Comparison of ENCODE assay signal across 10 cellular contexts in the genomic region with DNA sequence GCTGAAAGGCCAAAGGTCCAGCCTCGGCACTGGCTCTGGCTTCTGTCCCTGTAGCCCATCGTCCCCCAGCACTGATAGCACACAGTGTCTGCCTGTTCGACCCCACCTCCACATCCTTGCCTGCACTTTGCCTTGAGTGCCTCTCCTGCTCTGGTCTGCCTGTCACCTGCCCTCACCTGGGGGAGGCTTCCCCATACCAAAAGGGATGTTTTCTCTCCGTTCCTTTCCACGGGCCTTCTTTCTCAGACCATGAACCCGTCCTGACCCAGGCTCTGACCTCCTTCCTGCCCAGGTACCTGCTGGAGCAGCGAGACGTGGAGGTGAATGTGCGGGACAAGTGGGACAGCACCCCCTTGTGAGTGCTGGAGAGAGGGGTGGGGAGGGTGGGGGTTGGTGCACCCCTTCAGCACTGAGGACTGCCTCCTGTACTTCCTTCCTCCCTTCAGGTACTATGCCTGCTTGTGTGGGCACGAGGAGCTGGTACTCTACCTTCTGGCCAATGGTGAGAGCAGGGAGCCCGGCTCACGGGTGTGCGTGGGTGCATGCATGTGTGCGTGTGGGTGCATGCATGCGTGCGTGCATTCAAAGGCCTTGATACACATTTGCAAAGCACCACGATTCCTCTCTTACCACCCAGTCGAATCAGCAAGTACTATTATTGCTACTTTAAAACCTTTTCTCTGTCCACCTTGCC. TPM values are rescaled to one million over a fixed set of nuclear protein-coding genes. Genes with fewer than 3 reads are reported as not detected.
DNase-seq lines count a peak whose midpoint lies in the region; ATAC-seq, FAIRE-seq and TF ChIP-seq lines count a peak whose summit lies in the region.
"Had no signal": no experiment of that assay in that cellular context is flagged by ENCODE, and none has a peak within 500 bp of the region (broad histone marks: within the 10 kb centered on the region; RNA-seq: fewer than 3 reads in every experiment).

No MANE protein-coding gene starts in this region.

- peaks cover 51% of the 10 kb centered on the region for H3K4me1 Mint-ChIP-seq in stimulated activated effector memory CD8-positive, alpha-beta T cell treated with anti-CD3 and anti-CD28 coated beads, Interleukin-12 subunit alpha, Interleukin-12 subunit beta, amount 100 ng/mL, for 72 hours

- TF ChIP-seq CTCF in kidney (IDR thresholded peaks at IDR 0.05; ENCODE audit: borderline replicate concordance, extremely low read depth, insufficient read depth) (no peak), WERI-Rb-1 (IDR thresholded peaks at IDR 0.05; ENCODE audit: low read depth, low read length) (no peak), GM10248 (IDR thresholded peaks at IDR 0.05; ENCODE audit: control extremely low read depth, extremely low read depth, low read depth, missing control alignments) (no peak)

- H3K9ac ChIP-seq in HUES64 (ENCODE audit: low read depth, low read length): no peak overlapping the region
- peak overlapping the region in 1 of 2 donors; percentile 67 for H3K9ac ChIP-seq in kidney (ENCODE audit: low read length in 2 of 2)

- H3K9me3 Mint-ChIP-seq in activated naive CD4-positive, alpha-beta T cell treated with anti-CD3 and anti-CD28 coated beads, Interleukin-2, amount 50 U/mL, for 72 hours: no peaks in the 10 kb centered on the region
- no peaks in the 10 kb centered on the region for H3K9me3 Mint-ChIP-seq in stimulated activated effector memory CD8-positive, alpha-beta T cell treated with anti-CD3 and anti-CD28 coated beads, Interleukin-12 subunit alpha, Interleukin-12 subunit beta, amount 100 ng/mL, for 72 hours

- no peaks in the 10 kb centered on the region for H3K36me3 ChIP-seq in HUES64 (ENCODE audit: insufficient read depth, low read length)
- H3K36me3 ChIP-seq in kidney (ENCODE audit: control insufficient read depth in 1 of 2, insufficient read depth in 2 of 2, low read length in 2 of 2): no peaks in the 10 kb centered on the region
- peaks cover 4% of the 10 kb centered on the region for H3K36me3 ChIP-seq in WERI-Rb-1

- no peak for FAIRE-seq in kidney (lab: Jason Lieb, UNC)

- H3K27ac ChIP-seq in HUES64 (ENCODE audit: low read depth, low read length) (no peak overlapping the region), kidney (ENCODE audit: low read depth in 2 of 2, low read length in 2 of 2) (no peak overlapping the region), WERI-Rb-1 (no peak overlapping the region)
- H3K27ac ChIP-seq: epithelial cell of prostate had no signal

- H3K4me3 Mint-ChIP-seq in stimulated activated effector memory CD8-positive, alpha-beta T cell treated with anti-CD3 and anti-CD28 coated beads, Interleukin-12 subunit alpha, Interleukin-12 subunit beta, amount 100 ng/mL, for 72 hours: peak overlapping the region; percentile 85

- intact Hi-C loops in kidney (cut with DNase I): no loop called here

- peaks cover 5 to 6% of the 10 kb centered on the region in 2 donors for H3K36me3 Mint-ChIP-seq in activated naive CD4-positive, alpha-beta T cell treated with anti-CD3 and anti-CD28 coated beads, Interleukin-2, amount 50 U/mL, for 72 hours
- peaks cover 21% of the 10 kb centered on the region for H3K36me3 Mint-ChIP-seq in stimulated activated effector memory CD8-positive, alpha-beta T cell treated with anti-CD3 and anti-CD28 coated beads, Interleukin-12 subunit alpha, Interleukin-12 subunit beta, amount 100 ng/mL, for 72 hours

- H3K4me1 ChIP-seq in HUES64 (ENCODE audit: insufficient read depth, low read length): no peaks in the 10 kb centered on the region; the same call in 1 of the 2 replicates
- peaks cover 5 to 13% of the 10 kb centered on the region in 2 donors for H3K4me1 ChIP-seq in kidney (ENCODE audit: control insufficient read depth in 1 of 2, insufficient read depth in 1 of 2, low read depth in 1 of 2, low read length in 2 of 2)

- CTCF ChIA-PET in GM10248 (lab: Yijun Ruan, JAX): no interaction called here

- DNase-seq in activated naive CD4-positive, alpha-beta T cell treated with anti-CD3 and anti-CD28 coated beads, Interleukin-2, amount 50 U/mL, for 72 hours (ENCODE audit: low spot score in 2 of 2): peak in 1 of 2 donors; percentile 44
- DNase-seq in kidney (peak; percentile 66), SIG-M5 (lab: John Stamatoyannopoulos, UW) (no peak), WERI-Rb-1 (no peak), SW480 (ENCODE audit: low spot score) (no peak), GM10248 (ENCODE audit: extremely low spot score) (no peak)
- no peak for DNase-seq in stimulated activated effector memory CD8-positive, alpha-beta T cell treated with anti-CD3 and anti-CD28 coated beads, Interleukin-12 subunit alpha, Interleukin-12 subunit beta, amount 100 ng/mL, for 72 hours (ENCODE audit: low spot score in 2 of 2)
- DNase-seq: stimulated activated CD4-positive, alpha-beta T cell treated with anti-CD3 and anti-CD28 coated beads, Interleukin-4, amount 100 ng/mL, for 4 hours had no signal

- H3K27ac Mint-ChIP-seq in activated naive CD4-positive, alpha-beta T cell treated with anti-CD3 and anti-CD28 coated beads, Interleukin-2, amount 50 U/mL, for 72 hours: peak overlapping the region; percentile 81 to 87
- H3K27ac Mint-ChIP-seq in stimulated activated effector memory CD8-positive, alpha-beta T cell treated with anti-CD3 and anti-CD28 coated beads, Interleukin-12 subunit alpha, Interleukin-12 subunit beta, amount 100 ng/mL, for 72 hours: peak overlapping the region; percentile 97

- 88% methylated on average over 18 of the region's 18 CpGs for WGBS in HUES64

- H3K4me3 ChIP-seq in HUES64 (ENCODE audit: low read length) (peak overlapping the region; percentile 83; the same call in 1 of the 2 replicates), kidney (ENCODE audit: low read length in 2 of 2) (peak overlapping the region; percentile 14 to 66), WERI-Rb-1 (ENCODE audit: low read depth, low read length) (no peak overlapping the region)

- POLR2A ChIA-PET in GM10248 (lab: Yijun Ruan, JAX): interaction anchor here (0.6 kb wide), 1 partner anchor 64 kb away, joined by 3 read pairs; no protein-coding TSS in a partner anchor

- H3K9me3 ChIP-seq in HUES64 (ENCODE audit: insufficient read depth, low read depth, low read length) (no peaks in the 10 kb centered on the region), kidney (ENCODE audit: control insufficient read depth in 1 of 2, low read length in 2 of 2) (no peaks in the 10 kb centered on the region), WERI-Rb-1 (ENCODE audit: severe bottlenecking) (no peaks in the 10 kb centered on the region)

- H3K27me3 ChIP-seq in HUES64 (ENCODE audit: insufficient read depth, low read length) (peaks cover 16% of the 10 kb centered on the region; the same call in 1 of the 2 replicates), WERI-Rb-1 (ENCODE audit: insufficient read depth, low read depth, severe bottlenecking) (no peaks in the 10 kb centered on the region)

- ATAC-seq in activated naive CD4-positive, alpha-beta T cell treated with anti-CD3 and anti-CD28 coated beads, Interleukin-2, amount 50 U/mL, for 72 hours: no peak
- no peak for ATAC-seq in stimulated activated effector memory CD8-positive, alpha-beta T cell treated with anti-CD3 and anti-CD28 coated beads, Interleukin-12 subunit alpha, Interleukin-12 subunit beta, amount 100 ng/mL, for 72 hours

RNA-seq across cellular contexts. Expression of gene ABTB1, which starts 1.5 kb away (rescaled TPM):
- 2.9 TPM for polyA plus RNA-seq in HUES64 (2013, experiment 1 of 2)
- polyA plus RNA-seq in HUES64 (2013, experiment 2 of 2): 4.4 TPM
- total RNA-seq in activated naive CD4-positive, alpha-beta T cell treated with anti-CD3 and anti-CD28 coated beads, Interleukin-2, amount 50 U/mL, for 72 hours: 10 to 100 TPM; 12.2 to 27.6 TPM
- total RNA-seq in kidney: 29.2 TPM
- 43.2 TPM for polyA plus RNA-seq in kidney (ENCODE audit: insufficient read depth, low read depth, low replicate concordance)

RNA-seq across cellular contexts. Expression of gene PODXL2, which starts 45.3 kb away (rescaled TPM):
- polyA plus RNA-seq in HUES64 (2013, experiment 1 of 2): 26.3 TPM
- 30.9 TPM for polyA plus RNA-seq in HUES64 (2013, experiment 2 of 2)
- 1 to 10 TPM in 1 of 2 donors, under 1 TPM in 1; 0.43 to 1.8 TPM for total RNA-seq in activated naive CD4-positive, alpha-beta T cell treated with anti-CD3 and anti-CD28 coated beads, Interleukin-2, amount 50 U/mL, for 72 hours
- total RNA-seq in kidney: 7.4 TPM
- 10.5 TPM for polyA plus RNA-seq in kidney (ENCODE audit: insufficient read depth, low read depth, low replicate concordance)
